14 cellular contexts compared by ENCODE assay signal in genomic region chr12:132557969-132558856, GRCh38. TPM values are rescaled to one million over a fixed set of nuclear protein-coding genes. Genes with fewer than 3 reads are reported as not detected.
A peak's percentile ranks its signal among the peaks of the same experiment; 100 is the strongest.
DNase-seq lines count a peak whose midpoint lies in the region; ATAC-seq and FAIRE-seq lines count a peak whose summit lies in the region.
"Had no signal": no experiment of that assay in that cellular context is flagged by ENCODE, and none has a peak within 500 bp of the region (broad histone marks: within the 10 kb centered on the region; RNA-seq: fewer than 3 reads in every experiment).

No MANE protein-coding gene starts in this region.

- peak; percentile 35 for ATAC-seq in activated naive CD8-positive, alpha-beta T cell treated with anti-CD3 and anti-CD28 coated beads, Interleukin-2, amount 10 ng/mL, durations not matched to agents 7 days and 5 days (ENCODE audit: low read depth)
- no peak for ATAC-seq in stimulated activated effector memory CD8-positive, alpha-beta T cell treated with anti-CD3 and anti-CD28 coated beads, Interleukin-12 subunit alpha, Interleukin-12 subunit beta, amount 100 ng/mL, for 72 hours
- ATAC-seq in HG02973 (IDR thresholded peaks at IDR 0.05; ENCODE audit: unreplicated experiment): no peak
- ATAC-seq: left lobe of liver had no signal

- no peaks in the 10 kb centered on the region for H3K9me3 Mint-ChIP-seq in activated naive CD8-positive, alpha-beta T cell treated with anti-CD3 and anti-CD28 coated beads, Interleukin-2, amount 10 ng/mL, durations not matched to agents 7 days and 5 days
- H3K9me3 Mint-ChIP-seq in stimulated activated effector memory CD8-positive, alpha-beta T cell treated with anti-CD3 and anti-CD28 coated beads, Interleukin-12 subunit alpha, Interleukin-12 subunit beta, amount 100 ng/mL, for 72 hours: no peaks in the 10 kb centered on the region

- H3K27me3 Mint-ChIP-seq in activated naive CD8-positive, alpha-beta T cell treated with anti-CD3 and anti-CD28 coated beads, Interleukin-2, amount 10 ng/mL, durations not matched to agents 7 days and 5 days: peaks cover 2% of the 10 kb centered on the region

- no peaks in the 10 kb centered on the region for H3K36me3 Mint-ChIP-seq in activated naive CD8-positive, alpha-beta T cell treated with anti-CD3 and anti-CD28 coated beads, Interleukin-2, amount 10 ng/mL, durations not matched to agents 7 days and 5 days
- H3K36me3 Mint-ChIP-seq in stimulated activated effector memory CD8-positive, alpha-beta T cell treated with anti-CD3 and anti-CD28 coated beads, Interleukin-12 subunit alpha, Interleukin-12 subunit beta, amount 100 ng/mL, for 72 hours: peaks cover 12% of the 10 kb centered on the region

- POLR2A ChIA-PET in activated naive CD8-positive, alpha-beta T cell treated with anti-CD3 and anti-CD28 coated beads, Interleukin-2, amount 10 ng/mL, durations not matched to agents 7 days and 5 days (lab: Charles Lee): interaction anchor here (0.7 to 1.1 kb wide), 2 partner anchors 14 to 70 kb away, joined by 3 read pairs; no protein-coding TSS in a partner anchor

- H3K4me3 Mint-ChIP-seq in activated naive CD8-positive, alpha-beta T cell treated with anti-CD3 and anti-CD28 coated beads, Interleukin-2, amount 10 ng/mL, durations not matched to agents 7 days and 5 days: peak overlapping the region; percentile 66
- peak overlapping the region; percentile 66 for H3K4me3 Mint-ChIP-seq in stimulated activated effector memory CD8-positive, alpha-beta T cell treated with anti-CD3 and anti-CD28 coated beads, Interleukin-12 subunit alpha, Interleukin-12 subunit beta, amount 100 ng/mL, for 72 hours

- H3K27ac Mint-ChIP-seq in activated naive CD8-positive, alpha-beta T cell treated with anti-CD3 and anti-CD28 coated beads, Interleukin-2, amount 10 ng/mL, durations not matched to agents 7 days and 5 days: peak overlapping the region; percentile 58
- H3K27ac Mint-ChIP-seq in stimulated activated effector memory CD8-positive, alpha-beta T cell treated with anti-CD3 and anti-CD28 coated beads, Interleukin-12 subunit alpha, Interleukin-12 subunit beta, amount 100 ng/mL, for 72 hours: no peak overlapping the region

- H3K4me1 Mint-ChIP-seq in activated naive CD8-positive, alpha-beta T cell treated with anti-CD3 and anti-CD28 coated beads, Interleukin-2, amount 10 ng/mL, durations not matched to agents 7 days and 5 days: peaks cover 10% of the 10 kb centered on the region
- peaks cover 15% of the 10 kb centered on the region for H3K4me1 Mint-ChIP-seq in stimulated activated effector memory CD8-positive, alpha-beta T cell treated with anti-CD3 and anti-CD28 coated beads, Interleukin-12 subunit alpha, Interleukin-12 subunit beta, amount 100 ng/mL, for 72 hours

- no peak for FAIRE-seq in frontal cortex (lab: Jason Lieb, UNC)

- peak; percentile 59 for DNase-seq in activated CD8-positive, alpha-beta memory T cell treated with anti-CD3 and anti-CD28 coated beads, Interleukin-2, amount 50 U/mL, for 48 hours
- DNase-seq in activated CD8-positive, alpha-beta memory T cell treated with anti-CD3 and anti-CD28 coated beads for 24 hours: no peak
- DNase-seq in MV-4-11 (lab: John Stamatoyannopoulos, UW) (peak; percentile 80), frontal cortex (ENCODE audit: low spot score in 2 of 2) (no peak), GDM1 (lab: John Stamatoyannopoulos, UW) (no peak)
- DNase-seq in activated naive CD8-positive, alpha-beta T cell treated with anti-CD3 and anti-CD28 coated beads, Interleukin-2, amount 10 ng/mL, durations not matched to agents 7 days and 5 days: peak; percentile 54
- DNase-seq in stimulated activated effector memory CD8-positive, alpha-beta T cell treated with anti-CD3 and anti-CD28 coated beads, Interleukin-12 subunit alpha, Interleukin-12 subunit beta, amount 100 ng/mL, for 72 hours (ENCODE audit: low spot score in 2 of 2): no peak
- DNase-seq: activated CD4-positive, CD25-positive, alpha-beta regulatory T cell treated with anti-CD3 and anti-CD28 coated beads, Interleukin-2, amount 50 U/mL, for 72 hours; aorta; NCI-H1436 had no signal

RNA-seq across cellular contexts. Expression of gene LRCOL1, which starts 52.2 kb away (rescaled TPM):
- not detected for total RNA-seq in activated naive CD8-positive, alpha-beta T cell treated with anti-CD3 and anti-CD28 coated beads, Interleukin-2, amount 10 ng/mL, durations not matched to agents 7 days and 5 days
- total RNA-seq in frontal cortex: not detected
- total RNA-seq: HT-29, SJSA1 had no signal

Comparison
In these comparisons a context has a peak if more than half of its experiments do, and no peak if none do; other contexts are left out.
1. DNase-seq: peak in activated CD8-positive, alpha-beta memory T cell treated with anti-CD3 and anti-CD28 coated beads, Interleukin-2, amount 50 U/mL, for 48 hours (single experiment), MV-4-11 (single experiment) and activated naive CD8-positive, alpha-beta T cell treated with anti-CD3 and anti-CD28 coated beads, Interleukin-2, amount 10 ng/mL, durations not matched to agents 7 days and 5 days (single experiment); none in activated CD8-positive, alpha-beta memory T cell treated with anti-CD3 and anti-CD28 coated beads for 24 hours (single experiment), stimulated activated effector memory CD8-positive, alpha-beta T cell treated with anti-CD3 and anti-CD28 coated beads, Interleukin-12 subunit alpha, Interleukin-12 subunit beta, amount 100 ng/mL, for 72 hours (0 of 2), frontal cortex (0 of 2) and GDM1 (single experiment).